ENCODE assay signal across 33 cellular contexts in the genomic region with DNA sequence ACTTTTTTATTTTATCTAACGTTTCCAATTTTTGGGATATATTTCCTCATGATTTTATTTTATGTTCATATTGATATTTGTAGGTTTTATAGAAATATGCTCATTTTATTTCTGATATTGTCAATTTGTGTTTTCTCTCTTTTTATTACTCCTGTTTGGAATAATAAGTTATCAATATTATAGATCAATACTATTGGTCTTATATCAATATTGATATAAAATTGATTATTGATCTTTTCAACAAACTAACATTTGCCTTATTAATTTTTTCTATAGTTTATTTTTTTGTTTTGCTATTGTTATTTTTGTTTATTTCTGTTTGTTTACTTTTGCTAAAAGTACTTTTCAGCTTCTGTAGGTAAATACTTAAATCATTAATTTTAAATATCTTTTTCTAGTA.
"Had no signal": no experiment of that assay in that cellular context is flagged by ENCODE, and none has a peak within 500 bp of the region (broad histone marks: within the 10 kb centered on the region; RNA-seq: fewer than 3 reads in every experiment).

No MANE protein-coding gene starts in this region.

- H3K27ac Mint-ChIP-seq: activated CD4-positive, alpha-beta memory T cell treated with anti-CD3 and anti-CD28 coated beads, Interleukin-2, amount 10 ng/mL, durations not matched to agents 7 days and 5 days; activated CD4-positive, alpha-beta T cell treated with anti-CD3 and anti-CD28 coated beads for 36 hours; activated CD4-positive, alpha-beta T cell treated with anti-CD3 and anti-CD28 coated beads, Interleukin-2, amount 10 ng/mL, durations not matched to agents 24 days and 14 days; activated naive CD8-positive, alpha-beta T cell; activated T-cell treated with anti-CD3 and anti-CD28 coated beads, Interleukin-2, amount 50 U/mL, for 24 hours; activated T-cell treated with anti-CD3 and anti-CD28 coated beads, Interleukin-2, amount 50 U/mL, for 72 hours; T-helper 17 cell; T-helper 2 cell treated with Interferon-gamma antibody and Interleukin-4, amounts not matched to agents 5 μg/mL and 100 μg/mL, for 36 hours had no signal

- H3K27me3 Mint-ChIP-seq: activated CD4-positive, alpha-beta memory T cell treated with anti-CD3 and anti-CD28 coated beads, Interleukin-2, amount 10 ng/mL, durations not matched to agents 7 days and 5 days; activated CD4-positive, alpha-beta T cell treated with anti-CD3 and anti-CD28 coated beads for 36 hours; activated CD4-positive, alpha-beta T cell treated with anti-CD3 and anti-CD28 coated beads, Interleukin-2, amount 10 ng/mL, durations not matched to agents 24 days and 14 days; activated naive CD8-positive, alpha-beta T cell; activated T-cell treated with anti-CD3 and anti-CD28 coated beads, Interleukin-2, amount 50 U/mL, for 24 hours; central memory CD8-positive, alpha-beta T cell; T-helper 17 cell had no signal

- H3K9me3 ChIP-seq: esophagus squamous epithelium had no signal

- DNase-seq: activated CD4-positive, alpha-beta memory T cell treated with anti-CD3 and anti-CD28 coated beads, Interleukin-2, amount 10 ng/mL, durations not matched to agents 7 days and 5 days; activated CD4-positive, alpha-beta T cell treated with anti-CD3 and anti-CD28 coated beads for 36 hours; activated CD4-positive, alpha-beta T cell treated with anti-CD3 and anti-CD28 coated beads, Interleukin-2, amount 10 ng/mL, durations not matched to agents 24 days and 14 days; activated CD4-positive, alpha-beta T cell treated with anti-CD3 and anti-CD28 coated beads, Interleukin-2, amount 50 U/mL, for 4 hours; activated CD4-positive, CD25-positive, alpha-beta regulatory T cell; activated CD4-positive, CD25-positive, alpha-beta regulatory T cell treated with anti-CD3 and anti-CD28 coated beads, Interleukin-2, amount 50 U/mL, for 72 hours; activated CD8-positive, alpha-beta memory T cell treated with anti-CD3 and anti-CD28 coated beads, Interleukin-2, amount 50 U/mL, for 48 hours; activated effector memory CD4-positive, alpha-beta T cell treated with Interleukin-2 at 50 U/mL for 16 hours; activated gamma-delta T cell treated with Interleukin-2 at 50 U/mL for 16 hours; activated naive CD4-positive, alpha-beta T cell treated with anti-CD3 and anti-CD28 coated beads, Interleukin-2, amount 50 U/mL, for 16 hours; activated naive CD4-positive, alpha-beta T cell treated with Interleukin-2 at 50 U/mL for 16 hours; activated T-cell treated with anti-CD3 and anti-CD28 coated beads for 4 hours; activated T-cell treated with anti-CD3 and anti-CD28 coated beads, Interleukin-2, amount 50 U/mL, for 24 hours; activated T-cell treated with anti-CD3 and anti-CD28 coated beads, Interleukin-2, amount 50 U/mL, for 72 hours; amniotic stem cell; anterior cingulate cortex; brain microvascular endothelial cell; cortex of kidney; effector CD8-positive, alpha-beta T cell; esophagus squamous epithelium; foreskin melanocyte; head of caudate nucleus; T-helper 1 cell; T-helper 17 cell; T1000 had no signal

- H3K36me3 ChIP-seq: brain microvascular endothelial cell, esophagus squamous epithelium had no signal

- H3K36me3 Mint-ChIP-seq: activated naive CD8-positive, alpha-beta T cell had no signal

- H3K27me3 ChIP-seq: brain microvascular endothelial cell, esophagus squamous epithelium had no signal

- H3K9me3 Mint-ChIP-seq: activated CD4-positive, alpha-beta T cell treated with anti-CD3 and anti-CD28 coated beads, Interleukin-2, amount 10 ng/mL, durations not matched to agents 24 days and 14 days had no signal

- FAIRE-seq: astrocyte, bronchial epithelial cell, endometrium, endothelial cell of umbilical vein had no signal

- H3K4me3 Mint-ChIP-seq: activated CD4-positive, alpha-beta memory T cell treated with anti-CD3 and anti-CD28 coated beads, Interleukin-2, amount 10 ng/mL, durations not matched to agents 7 days and 5 days; activated CD4-positive, alpha-beta T cell treated with anti-CD3 and anti-CD28 coated beads for 36 hours; activated CD4-positive, alpha-beta T cell treated with anti-CD3 and anti-CD28 coated beads, Interleukin-2, amount 10 ng/mL, durations not matched to agents 24 days and 14 days; activated naive CD8-positive, alpha-beta T cell; activated T-cell treated with anti-CD3 and anti-CD28 coated beads, Interleukin-2, amount 50 U/mL, for 24 hours; activated T-cell treated with anti-CD3 and anti-CD28 coated beads, Interleukin-2, amount 50 U/mL, for 72 hours; central memory CD8-positive, alpha-beta T cell; T-helper 17 cell; T-helper 2 cell treated with Interferon-gamma antibody and Interleukin-4, amounts not matched to agents 5 μg/mL and 100 μg/mL, for 36 hours had no signal

- H3K27ac ChIP-seq: brain microvascular endothelial cell, epithelial cell of prostate, esophagus squamous epithelium had no signal

- H3K4me1 Mint-ChIP-seq: activated CD4-positive, alpha-beta memory T cell treated with anti-CD3 and anti-CD28 coated beads, Interleukin-2, amount 10 ng/mL, durations not matched to agents 7 days and 5 days; activated CD4-positive, alpha-beta T cell treated with anti-CD3 and anti-CD28 coated beads for 36 hours; activated CD4-positive, alpha-beta T cell treated with anti-CD3 and anti-CD28 coated beads, Interleukin-2, amount 10 ng/mL, durations not matched to agents 24 days and 14 days; central memory CD8-positive, alpha-beta T cell; T-helper 17 cell had no signal

- ATAC-seq: activated CD4-positive, alpha-beta T cell treated with anti-CD3 and anti-CD28 coated beads for 36 hours; activated T-cell treated with anti-CD3 and anti-CD28 coated beads, Interleukin-2, amount 50 U/mL, for 72 hours; T-helper 17 cell had no signal

- H3K4me3 ChIP-seq: esophagus squamous epithelium had no signal

- H3K4me1 ChIP-seq: esophagus squamous epithelium had no signal
